10 cellular contexts compared by ENCODE assay signal in the genomic region with DNA sequence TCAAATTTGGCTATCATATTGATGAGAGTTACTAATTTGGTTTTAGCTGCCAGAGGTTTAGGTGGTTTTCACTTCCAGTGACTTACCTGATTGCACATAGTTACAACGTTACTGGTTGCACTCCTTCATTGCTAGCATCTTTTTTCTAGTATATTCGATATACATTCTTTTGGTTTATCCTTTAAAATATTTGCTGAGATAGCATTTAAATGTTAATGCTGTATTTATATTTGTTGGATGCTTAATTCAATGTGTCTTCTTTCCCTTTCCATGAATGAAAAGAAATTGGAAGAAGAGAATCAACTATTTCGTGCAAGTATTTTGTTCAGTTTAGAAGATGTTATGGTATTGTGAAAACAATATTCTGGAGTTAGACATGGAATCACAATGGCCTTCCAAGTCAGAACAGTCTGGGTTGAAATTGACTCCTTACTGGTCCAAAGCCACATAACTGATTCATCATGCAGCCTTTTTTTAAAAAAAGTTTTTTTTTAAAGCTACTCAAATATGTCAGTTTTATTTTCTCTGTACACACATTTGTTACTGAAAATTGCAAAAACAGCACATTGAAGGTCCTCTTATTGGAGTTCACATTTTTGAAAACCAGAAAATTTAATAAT. TPM values are rescaled to one million over a fixed set of nuclear protein-coding genes. Genes with fewer than 3 reads are reported as not detected.
A peak's percentile ranks its signal among the peaks of the same experiment; 100 is the strongest.
DNase-seq lines count a peak whose midpoint lies in the region; ATAC-seq lines count a peak whose summit lies in the region.
"Had no signal": no experiment of that assay in that cellular context is flagged by ENCODE, and none has a peak within 500 bp of the region (broad histone marks: within the 10 kb centered on the region; RNA-seq: fewer than 3 reads in every experiment).

No MANE protein-coding gene starts in this region.

- H3K4me3 Mint-ChIP-seq in activated naive CD4-positive, alpha-beta T cell treated with anti-CD3 and anti-CD28 coated beads, Interleukin-2, amount 10 ng/mL, durations not matched to agents 7 days and 5 days, result peak overlapping the region; percentile 13
- peak overlapping the region; percentile 93 for H3K4me3 Mint-ChIP-seq in activated T-helper 2 cell treated with anti-CD3 and anti-CD28 coated beads, Interferon-gamma antibody, Interleukin-2, Interleukin-4, amounts not matched to agents 10 μg/mL and 5 μg/mL and 100 μg/mL, durations not matched to agents 14 hours and 24 hours and 36 hours (ENCODE audit: low read depth)

- H3K4me1 ChIP-seq in iPS-15b (ENCODE audit: control insufficient read depth, insufficient read depth, low read length), result peaks cover 15% of the 10 kb centered on the region
- peaks cover 0 to 45% (median 35%) of the 10 kb centered on the region in 5 donors for H3K4me1 ChIP-seq in subcutaneous abdominal adipose tissue (ENCODE audit: control insufficient read depth in 5 of 5, insufficient read depth in 5 of 5, low read length in 5 of 5)

- peaks cover 4% of the 10 kb centered on the region for H3K27me3 Mint-ChIP-seq in activated naive CD4-positive, alpha-beta T cell treated with anti-CD3 and anti-CD28 coated beads, Interleukin-2, amount 10 ng/mL, durations not matched to agents 7 days and 5 days
- H3K27me3 Mint-ChIP-seq in activated T-helper 2 cell treated with anti-CD3 and anti-CD28 coated beads, Interferon-gamma antibody, Interleukin-2, Interleukin-4, amounts not matched to agents 10 μg/mL and 5 μg/mL and 100 μg/mL, durations not matched to agents 14 hours and 24 hours and 36 hours (ENCODE audit: low read depth), result no peaks in the 10 kb centered on the region

- intact Hi-C loops in activated T-helper 2 cell treated with anti-CD3 and anti-CD28 coated beads, Interferon-gamma antibody, Interleukin-2, Interleukin-4, amounts not matched to agents 10 μg/mL and 5 μg/mL and 100 μg/mL, durations not matched to agents 14 hours and 24 hours and 36 hours (cut with micrococcal nuclease), result no loop called here

- no peaks in the 10 kb centered on the region for H3K36me3 ChIP-seq in iPS-15b (ENCODE audit: control insufficient read depth, insufficient read depth, low read length)
- H3K36me3 ChIP-seq in subcutaneous abdominal adipose tissue (ENCODE audit: control insufficient read depth in 5 of 5, insufficient read depth in 5 of 5, low read length in 5 of 5), result peaks cover 0 to 3% (median 0%) of the 10 kb centered on the region in 5 donors
- H3K36me3 ChIP-seq: esophagus muscularis mucosa had no signal

- peaks cover 24% of the 10 kb centered on the region for H3K4me1 Mint-ChIP-seq in activated naive CD4-positive, alpha-beta T cell treated with anti-CD3 and anti-CD28 coated beads, Interleukin-2, amount 10 ng/mL, durations not matched to agents 7 days and 5 days
- peaks cover 33% of the 10 kb centered on the region for H3K4me1 Mint-ChIP-seq in activated T-helper 2 cell treated with anti-CD3 and anti-CD28 coated beads, Interferon-gamma antibody, Interleukin-2, Interleukin-4, amounts not matched to agents 10 μg/mL and 5 μg/mL and 100 μg/mL, durations not matched to agents 14 hours and 24 hours and 36 hours (ENCODE audit: low read depth)

- CTCF ChIA-PET in activated naive CD4-positive, alpha-beta T cell treated with anti-CD3 and anti-CD28 coated beads, Interleukin-2, amount 10 ng/mL, durations not matched to agents 7 days and 5 days (lab: Charles Lee), result interaction anchor here (0.7 kb wide), 1 partner anchor 88 kb away, joined by 4 read pairs; no protein-coding TSS in a partner anchor

- no peak for ATAC-seq in activated naive CD4-positive, alpha-beta T cell treated with anti-CD3 and anti-CD28 coated beads, Interleukin-2, amount 50 U/mL, for 72 hours
- no peak for ATAC-seq in HG03159 (IDR thresholded peaks at IDR 0.05; ENCODE audit: unreplicated experiment)

- peak overlapping the region; percentile 7 for H3K27ac ChIP-seq in subcutaneous abdominal adipose tissue (ENCODE audit: low read depth, low read length)

- H3K9me3 ChIP-seq in iPS-15b (ENCODE audit: control insufficient read depth, insufficient read depth, low read length) (no peaks in the 10 kb centered on the region), subcutaneous abdominal adipose tissue (ENCODE audit: control insufficient read depth in 5 of 5, low read length in 5 of 5) (no peaks in the 10 kb centered on the region)
- H3K9me3 ChIP-seq: esophagus muscularis mucosa had no signal

- DNase-seq in activated naive CD4-positive, alpha-beta T cell treated with anti-CD3 and anti-CD28 coated beads, Interleukin-2, amount 10 ng/mL, durations not matched to agents 7 days and 5 days, result no peak
- DNase-seq in activated naive CD4-positive, alpha-beta T cell treated with anti-CD3 and anti-CD28 coated beads, Interleukin-2, amount 50 U/mL, for 72 hours (ENCODE audit: low spot score in 2 of 2), result no peak
- DNase-seq in activated T-helper 2 cell treated with anti-CD3 and anti-CD28 coated beads, Interferon-gamma antibody, Interleukin-2, Interleukin-4, amounts not matched to agents 10 μg/mL and 5 μg/mL and 100 μg/mL, durations not matched to agents 14 hours and 24 hours and 36 hours (ENCODE audit: low spot score), result no peak
- DNase-seq in mucosa of gallbladder (ENCODE audit: low spot score), result no peak
- DNase-seq in GDM1 (lab: John Stamatoyannopoulos, UW), result no peak
- DNase-seq: activated naive CD4-positive, alpha-beta T cell treated with Interleukin-2 at 50 U/mL for 16 hours had no signal

- H3K27ac Mint-ChIP-seq in activated naive CD4-positive, alpha-beta T cell treated with anti-CD3 and anti-CD28 coated beads, Interleukin-2, amount 10 ng/mL, durations not matched to agents 7 days and 5 days, result no peak overlapping the region
- H3K27ac Mint-ChIP-seq in activated naive CD4-positive, alpha-beta T cell treated with anti-CD3 and anti-CD28 coated beads, Interleukin-2, amount 50 U/mL, for 72 hours, result no peak overlapping the region
- no peak overlapping the region for H3K27ac Mint-ChIP-seq in activated T-helper 2 cell treated with anti-CD3 and anti-CD28 coated beads, Interferon-gamma antibody, Interleukin-2, Interleukin-4, amounts not matched to agents 10 μg/mL and 5 μg/mL and 100 μg/mL, durations not matched to agents 14 hours and 24 hours and 36 hours

- H3K4me3 ChIP-seq in iPS-15b (ENCODE audit: low read depth, low read length) (peak overlapping the region; percentile 71), subcutaneous abdominal adipose tissue (ENCODE audit: low read depth in 1 of 5, low read length in 5 of 5) (no peak overlapping the region)

- H3K9me3 Mint-ChIP-seq in activated naive CD4-positive, alpha-beta T cell treated with anti-CD3 and anti-CD28 coated beads, Interleukin-2, amount 10 ng/mL, durations not matched to agents 7 days and 5 days, result no peaks in the 10 kb centered on the region
- no peaks in the 10 kb centered on the region for H3K9me3 Mint-ChIP-seq in activated naive CD4-positive, alpha-beta T cell treated with anti-CD3 and anti-CD28 coated beads, Interleukin-2, amount 50 U/mL, for 72 hours
- no peaks in the 10 kb centered on the region for H3K9me3 Mint-ChIP-seq in activated T-helper 2 cell treated with anti-CD3 and anti-CD28 coated beads, Interferon-gamma antibody, Interleukin-2, Interleukin-4, amounts not matched to agents 10 μg/mL and 5 μg/mL and 100 μg/mL, durations not matched to agents 14 hours and 24 hours and 36 hours

- H3K36me3 Mint-ChIP-seq in activated naive CD4-positive, alpha-beta T cell treated with anti-CD3 and anti-CD28 coated beads, Interleukin-2, amount 10 ng/mL, durations not matched to agents 7 days and 5 days, result peaks cover 10% of the 10 kb centered on the region
- peaks cover 5 to 14% of the 10 kb centered on the region in 2 donors for H3K36me3 Mint-ChIP-seq in activated naive CD4-positive, alpha-beta T cell treated with anti-CD3 and anti-CD28 coated beads, Interleukin-2, amount 50 U/mL, for 72 hours
- peaks cover 27% of the 10 kb centered on the region for H3K36me3 Mint-ChIP-seq in activated T-helper 2 cell treated with anti-CD3 and anti-CD28 coated beads, Interferon-gamma antibody, Interleukin-2, Interleukin-4, amounts not matched to agents 10 μg/mL and 5 μg/mL and 100 μg/mL, durations not matched to agents 14 hours and 24 hours and 36 hours (ENCODE audit: low read depth)

- no peak overlapping the region for H3K9ac ChIP-seq in iPS-15b (ENCODE audit: low read depth, low read length)
- H3K9ac ChIP-seq in subcutaneous abdominal adipose tissue (ENCODE audit: low read length in 5 of 5), result no peak overlapping the region

- H3K27me3 ChIP-seq in iPS-15b (ENCODE audit: control insufficient read depth, insufficient read depth, low read length), result no peaks in the 10 kb centered on the region
- H3K27me3 ChIP-seq in subcutaneous abdominal adipose tissue (ENCODE audit: control insufficient read depth in 5 of 5, insufficient read depth in 4 of 5, low read length in 5 of 5), result no peaks in the 10 kb centered on the region
- H3K27me3 ChIP-seq: esophagus muscularis mucosa had no signal

RNA-seq across cellular contexts. Expression of gene SPIN1, which starts 2.2 kb away (rescaled TPM):
- 10 to 100 TPM; 20.5 to 32.9 TPM for total RNA-seq in activated naive CD4-positive, alpha-beta T cell treated with anti-CD3 and anti-CD28 coated beads, Interleukin-2, amount 50 U/mL, for 72 hours
- total RNA-seq in activated T-helper 2 cell treated with anti-CD3 and anti-CD28 coated beads, Interferon-gamma antibody, Interleukin-2, Interleukin-4, amounts not matched to agents 10 μg/mL and 5 μg/mL and 100 μg/mL, durations not matched to agents 14 hours and 24 hours and 36 hours, result 26.5 and 32.6 TPM in 2 replicates
- total RNA-seq in mucosa of gallbladder, result 85.8 TPM
